22 cellular contexts compared by ENCODE assay signal in genomic region chr5:102368392-102368791, GRCh38.
"Had no signal": no experiment of that assay in that cellular context is flagged by ENCODE, and none has a peak within 500 bp of the region (broad histone marks: within the 10 kb centered on the region; RNA-seq: fewer than 3 reads in every experiment).

No MANE protein-coding gene starts in this region.

- H3K27me3 ChIP-seq: dorsolateral prefrontal cortex, esophagus muscularis mucosa, foreskin keratinocyte, gastroesophageal sphincter, heart left ventricle, hepatocyte, left lung had no signal

- H3K79me2 ChIP-seq: hepatocyte had no signal

- H3K36me3 ChIP-seq: esophagus muscularis mucosa, gastroesophageal sphincter, heart left ventricle, left lung, lower lobe of right lung had no signal

- H3K4me1 ChIP-seq: esophagus muscularis mucosa, foreskin keratinocyte, gastroesophageal sphincter, heart left ventricle, left lung, lower lobe of right lung had no signal

- H3K4me2 ChIP-seq: hepatocyte had no signal

- H2AFZ ChIP-seq: hepatocyte had no signal

- FAIRE-seq: endothelial cell of umbilical vein had no signal

- H3K4me3 ChIP-seq: coronary artery, dorsolateral prefrontal cortex, esophagus muscularis mucosa, gastroesophageal sphincter, heart left ventricle, hepatocyte, left lung, lower lobe of right lung, mucosa of descending colon had no signal

- H3K9me3 ChIP-seq: esophagus muscularis mucosa, gastroesophageal sphincter, heart left ventricle, lower lobe of right lung, mucosa of descending colon had no signal

- ATAC-seq: foreskin keratinocyte; gastroesophageal sphincter; heart left ventricle; left cardiac atrium; left lung; left ventricle myocardium superior; lower lobe of right lung; mucosa of descending colon; naive thymus-derived CD8-positive, alpha-beta T cell had no signal

- H3K27ac ChIP-seq: coronary artery, dorsolateral prefrontal cortex, esophagus muscularis mucosa, foreskin keratinocyte, gastroesophageal sphincter, heart left ventricle, hepatocyte, left lung, lower lobe of right lung had no signal

- DNase-seq: dermis blood vessel endothelial cell; dorsolateral prefrontal cortex; effector CD4-positive, alpha-beta T cell; effector memory CD4-positive, alpha-beta T cell; foreskin keratinocyte; heart left ventricle; hypothalamus; immature natural killer cell; islet precursor cell; left cardiac atrium; left lung; left ventricle myocardium superior; lower lobe of right lung; mesenchymal stem cell; mucosa of descending colon; naive B cell; naive thymus-derived CD8-positive, alpha-beta T cell had no signal
